Comparison of ENCODE assay signal across 10 cellular contexts in the genomic region with DNA sequence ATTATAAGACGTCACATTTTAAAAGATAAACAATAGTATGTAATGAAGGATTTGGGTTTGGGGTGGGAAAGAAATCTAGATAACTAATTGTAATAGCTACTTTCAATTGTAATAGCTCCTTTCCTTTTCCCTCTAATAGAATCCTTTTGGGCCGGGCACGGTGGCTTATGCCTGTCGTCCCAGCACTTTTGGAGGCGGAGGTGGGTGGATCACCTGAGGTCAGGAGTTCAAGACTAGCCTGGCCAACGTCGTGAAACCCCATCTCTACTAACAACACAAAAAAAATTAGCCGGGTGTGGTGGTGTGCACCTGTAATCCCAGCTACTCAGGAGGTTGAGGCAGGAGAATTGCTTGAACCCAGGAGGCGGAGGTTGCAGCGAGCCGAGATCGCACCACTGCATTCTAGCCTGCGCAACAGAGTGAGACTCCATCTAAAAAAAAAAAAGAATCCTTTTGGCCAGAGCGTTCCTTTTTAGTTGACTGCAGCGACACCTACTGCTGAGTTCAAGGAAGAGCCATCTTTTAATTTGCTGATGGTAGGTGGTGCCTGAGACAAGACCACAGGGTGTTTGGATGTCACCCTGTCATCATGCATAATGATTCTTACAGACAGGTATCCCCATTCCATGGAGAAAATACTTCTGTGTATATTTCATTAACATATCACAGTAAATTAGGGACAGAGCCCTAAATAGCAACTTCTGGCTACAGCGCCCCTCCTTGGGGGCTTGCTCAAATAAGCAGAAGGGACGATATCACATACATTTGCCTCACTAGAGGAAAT.
DNase-seq lines count a peak whose midpoint lies in the region; ATAC-seq, FAIRE-seq and TF ChIP-seq lines count a peak whose summit lies in the region.
"Had no signal": no experiment of that assay in that cellular context is flagged by ENCODE, and none has a peak within 500 bp of the region (broad histone marks: within the 10 kb centered on the region; RNA-seq: fewer than 3 reads in every experiment).

No MANE protein-coding gene starts in this region.

- no peak overlapping the region for H3K27ac ChIP-seq in kidney (ENCODE audit: low read depth in 2 of 2, low read length in 2 of 2)
- H3K27ac ChIP-seq: BLaER1, neutrophil had no signal

- TF ChIP-seq CTCF in cardiac fibroblast (IDR thresholded peaks at IDR 0.05; ENCODE audit: low read depth, low read length) (peak; percentile 63), kidney (IDR thresholded peaks at IDR 0.05; ENCODE audit: borderline replicate concordance, extremely low read depth, insufficient read depth) (peak; percentile 70)

- peak; percentile 71 for ATAC-seq in HG02759 (IDR thresholded peaks at IDR 0.05; ENCODE audit: unreplicated experiment)

- no peaks in the 10 kb centered on the region for H3K36me3 ChIP-seq in kidney (ENCODE audit: control insufficient read depth in 1 of 2, insufficient read depth in 2 of 2, low read length in 2 of 2)
- H3K36me3 ChIP-seq: BLaER1, neutrophil had no signal

- no peaks in the 10 kb centered on the region for H3K4me1 ChIP-seq in kidney (ENCODE audit: control insufficient read depth in 1 of 2, insufficient read depth in 1 of 2, low read depth in 1 of 2, low read length in 2 of 2)
- H3K4me1 ChIP-seq: BLaER1 had no signal

- no peak overlapping the region for H3K9ac ChIP-seq in kidney (ENCODE audit: low read length in 2 of 2)
- H3K9ac ChIP-seq: BLaER1 had no signal

- peak; percentile 78 for DNase-seq in SIG-M5 treated with dmso at 0.1 percent for 504 hours (lab: John Stamatoyannopoulos, UW; ENCODE audit: unreplicated experiment)
- DNase-seq in SIG-M5 (lab: John Stamatoyannopoulos, UW) = no peak
- peak; percentile 51 for DNase-seq in NCI-H128 (lab: John Stamatoyannopoulos, UW; ENCODE audit: unreplicated experiment)
- peak; percentile 45 for DNase-seq in SKM-1 treated with dmso at 0.1 percent for 144 hours (lab: John Stamatoyannopoulos, UW; ENCODE audit: unreplicated experiment)
- peak; percentile 81 to 84 for DNase-seq in cardiac fibroblast (ENCODE audit: low read depth in 2 of 2)
- no peak for DNase-seq in kidney
- peak; percentile 5 for DNase-seq in stimulated activated CD4-positive, alpha-beta T cell treated with anti-CD3 and anti-CD28 coated beads, Interleukin-2, amount 100 ng/mL, for 4 hours (ENCODE audit: low read depth)

- FAIRE-seq in kidney (lab: Jason Lieb, UNC) = no peak

- no peak overlapping the region for H3K4me3 ChIP-seq in cardiac fibroblast (replicated peaks in 1 of 2; ENCODE audit: low read depth in 2 of 2, low read length in 2 of 2)
- peak overlapping the region in 1 of 2 donors; percentile 31 for H3K4me3 ChIP-seq in kidney (ENCODE audit: low read length in 2 of 2)
- H3K4me3 ChIP-seq: BLaER1 had no signal

- H3K9me3 ChIP-seq in kidney (ENCODE audit: control insufficient read depth in 1 of 2, low read length in 2 of 2) = no peaks in the 10 kb centered on the region
- H3K9me3 ChIP-seq: BLaER1, neutrophil had no signal

- intact Hi-C loops in kidney (cut with DNase I) = loop anchor here (10.0 kb wide), 1 partner anchor 588 kb away; no protein-coding TSS in a partner anchor

Comparison
In these comparisons a context has a peak if more than half of its experiments do, and no peak if none do; other contexts are left out.
1. DNase-seq: peak in SIG-M5 treated with dmso at 0.1 percent for 504 hours (single experiment), NCI-H128 (single experiment), SKM-1 treated with dmso at 0.1 percent for 144 hours (single experiment), cardiac fibroblast (2 of 2) and stimulated activated CD4-positive, alpha-beta T cell treated with anti-CD3 and anti-CD28 coated beads, Interleukin-2, amount 100 ng/mL, for 4 hours (single experiment); none in SIG-M5 (single experiment) and kidney (single experiment).